1 cellular context compared by ENCODE assay signal in genomic region chr17:82016061-82016874, GRCh38.
TF ChIP-seq lines count a peak whose summit lies in the region.

No MANE protein-coding gene starts in this region.

TF ChIP-seq in HepG2, 621 proteins besides CTCF, POLR2A, EP300 and RAD21 (continues in another document):
- no peak for TF ChIP-seq BORCS8-MEF2B (CRISPR knock-in tag; IDR thresholded peaks at IDR 0.05)
- no peak for TF ChIP-seq RERE (CRISPR knock-in tag; IDR thresholded peaks at IDR 0.05; ENCODE audit: low read depth)
- no peak for TF ChIP-seq SIX4 (CRISPR knock-in tag; IDR thresholded peaks at IDR 0.05)
- no peak for TF ChIP-seq THAP7 (CRISPR knock-in tag; IDR thresholded peaks at IDR 0.05)
- TF ChIP-seq NAIF1 (CRISPR knock-in tag; IDR thresholded peaks at IDR 0.05; ENCODE audit: borderline replicate concordance): no peak
- no peak for TF ChIP-seq KLF15 (CRISPR knock-in tag; IDR thresholded peaks at IDR 0.05; ENCODE audit: borderline replicate concordance)
- TF ChIP-seq IRF9 (CRISPR knock-in tag; IDR thresholded peaks at IDR 0.05; ENCODE audit: borderline replicate concordance): no peak
- TF ChIP-seq ZNF383 (CRISPR knock-in tag; IDR thresholded peaks at IDR 0.05; ENCODE audit: borderline replicate concordance): no peak
- no peak for TF ChIP-seq ZNF430 (CRISPR knock-in tag; IDR thresholded peaks at IDR 0.05)
- TF ChIP-seq ZFY (CRISPR knock-in tag; IDR thresholded peaks at IDR 0.05): no peak
- no peak for TF ChIP-seq TFDP2 (CRISPR knock-in tag; IDR thresholded peaks at IDR 0.05)
- TF ChIP-seq ZFP36L2 (CRISPR knock-in tag; IDR thresholded peaks at IDR 0.05): no peak
- TF ChIP-seq NFE2L1 (CRISPR knock-in tag; IDR thresholded peaks at IDR 0.05; ENCODE audit: borderline replicate concordance): no peak
- TF ChIP-seq ARNT2 (CRISPR knock-in tag; IDR thresholded peaks at IDR 0.05; ENCODE audit: low read depth): no peak
- no peak for TF ChIP-seq ZNF83 (CRISPR knock-in tag; IDR thresholded peaks at IDR 0.05; ENCODE audit: borderline replicate concordance)
- TF ChIP-seq BRF2 (CRISPR knock-in tag; IDR thresholded peaks at IDR 0.05): no peak
- TF ChIP-seq HOXA3 (CRISPR knock-in tag; IDR thresholded peaks at IDR 0.05): peak; percentile 64; the same call in 1 of the 2 replicates
- TF ChIP-seq NFKB2 (CRISPR knock-in tag; IDR thresholded peaks at IDR 0.05; ENCODE audit: borderline replicate concordance): peak; percentile 54; the same call in 1 of the 2 replicates
- no peak for TF ChIP-seq ZNF777 (CRISPR knock-in tag; IDR thresholded peaks at IDR 0.05)
- no peak for TF ChIP-seq REST (IDR thresholded peaks at IDR 0.05; ENCODE audit: borderline replicate concordance in 1 of 2, low read depth in 1 of 2, low read length in 2 of 2)
- no peak for TF ChIP-seq PBX2 (CRISPR knock-in tag; IDR thresholded peaks at IDR 0.05)
- TF ChIP-seq SNAPC2 (CRISPR knock-in tag; IDR thresholded peaks at IDR 0.05): no peak
- no peak for TF ChIP-seq MAFG (CRISPR knock-in tag; IDR thresholded peaks at IDR 0.05)
- TF ChIP-seq ARID3A (IDR thresholded peaks at IDR 0.05; ENCODE audit: low read depth, low read length): no peak
- TF ChIP-seq DNMT3B (CRISPR knock-in tag; conservative IDR thresholded peaks at IDR 0.05): no peak
- no peak for TF ChIP-seq CBX1 (IDR thresholded peaks at IDR 0.05; ENCODE audit: low read depth)
- no peak for TF ChIP-seq EEA1 (CRISPR knock-in tag; IDR thresholded peaks at IDR 0.05; ENCODE audit: borderline replicate concordance)
- no peak for TF ChIP-seq XBP1 (CRISPR knock-in tag; IDR thresholded peaks at IDR 0.05)
- no peak for TF ChIP-seq ZBTB26 (CRISPR knock-in tag; IDR thresholded peaks at IDR 0.05; ENCODE audit: borderline replicate concordance)
- no peak for TF ChIP-seq SRF (IDR thresholded peaks at IDR 0.05; ENCODE audit: low read depth, low read length)
- no peak for TF ChIP-seq RFXAP (CRISPR knock-in tag; IDR thresholded peaks at IDR 0.05; ENCODE audit: borderline replicate concordance)
- TF ChIP-seq SYNCRIP (IDR thresholded peaks at IDR 0.05; ENCODE audit: insufficient read depth, low read depth, low read length): no peak
- no peak for TF ChIP-seq ZNF446 (CRISPR knock-in tag; IDR thresholded peaks at IDR 0.05)
- TF ChIP-seq GFI1 (CRISPR knock-in tag; IDR thresholded peaks at IDR 0.05; ENCODE audit: borderline replicate concordance): no peak; the same call in 1 of the 2 replicates
- no peak for TF ChIP-seq PBX3 (CRISPR knock-in tag; IDR thresholded peaks at IDR 0.05; ENCODE audit: borderline replicate concordance)
- no peak for TF ChIP-seq JUND (CRISPR knock-in tag; IDR thresholded peaks at IDR 0.05)
- TF ChIP-seq ZBTB8A (CRISPR knock-in tag; IDR thresholded peaks at IDR 0.05; ENCODE audit: borderline replicate concordance, low read depth): no peak
- no peak for TF ChIP-seq ZNF205 (CRISPR knock-in tag; IDR thresholded peaks at IDR 0.05)
- peak; percentile 15; the same call in 1 of the 2 replicates for TF ChIP-seq ZSCAN31 (CRISPR knock-in tag; IDR thresholded peaks at IDR 0.05; ENCODE audit: low read depth)
- no peak for TF ChIP-seq NFYC (CRISPR knock-in tag; IDR thresholded peaks at IDR 0.05)
- no peak for TF ChIP-seq KDM5B (CRISPR knock-in tag; IDR thresholded peaks at IDR 0.05; ENCODE audit: borderline replicate concordance)
